In the genomic region with DNA sequence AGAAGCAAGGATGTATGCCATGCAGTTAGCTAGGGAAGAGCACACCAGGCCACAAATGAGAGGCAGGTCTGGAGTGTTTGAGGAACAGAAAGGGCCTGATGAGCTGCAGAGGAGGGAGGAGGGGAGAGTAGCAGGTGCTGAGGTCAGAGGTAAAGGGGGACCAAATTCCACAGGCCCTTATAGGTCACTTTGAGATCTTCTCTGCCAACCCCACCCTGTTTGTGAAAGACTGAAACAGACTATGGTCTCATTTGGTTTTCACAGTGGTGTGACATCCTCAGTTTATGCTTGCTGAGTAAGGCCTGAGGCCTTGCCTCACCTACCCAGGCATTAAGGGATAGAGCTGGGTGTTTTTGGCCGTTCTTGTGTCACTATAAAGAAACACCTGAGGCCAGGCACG, we compare ENCODE assay signal across 1 cellular context.
A peak's percentile ranks its signal among the peaks of the same experiment; 100 is the strongest.
TF ChIP-seq lines count a peak whose summit lies in the region.

No MANE protein-coding gene starts in this region.

TF ChIP-seq in GM12878, 131 proteins besides CTCF, POLR2A, EP300 and RAD21 (continued from another document):
- TF ChIP-seq, protein P1, sequence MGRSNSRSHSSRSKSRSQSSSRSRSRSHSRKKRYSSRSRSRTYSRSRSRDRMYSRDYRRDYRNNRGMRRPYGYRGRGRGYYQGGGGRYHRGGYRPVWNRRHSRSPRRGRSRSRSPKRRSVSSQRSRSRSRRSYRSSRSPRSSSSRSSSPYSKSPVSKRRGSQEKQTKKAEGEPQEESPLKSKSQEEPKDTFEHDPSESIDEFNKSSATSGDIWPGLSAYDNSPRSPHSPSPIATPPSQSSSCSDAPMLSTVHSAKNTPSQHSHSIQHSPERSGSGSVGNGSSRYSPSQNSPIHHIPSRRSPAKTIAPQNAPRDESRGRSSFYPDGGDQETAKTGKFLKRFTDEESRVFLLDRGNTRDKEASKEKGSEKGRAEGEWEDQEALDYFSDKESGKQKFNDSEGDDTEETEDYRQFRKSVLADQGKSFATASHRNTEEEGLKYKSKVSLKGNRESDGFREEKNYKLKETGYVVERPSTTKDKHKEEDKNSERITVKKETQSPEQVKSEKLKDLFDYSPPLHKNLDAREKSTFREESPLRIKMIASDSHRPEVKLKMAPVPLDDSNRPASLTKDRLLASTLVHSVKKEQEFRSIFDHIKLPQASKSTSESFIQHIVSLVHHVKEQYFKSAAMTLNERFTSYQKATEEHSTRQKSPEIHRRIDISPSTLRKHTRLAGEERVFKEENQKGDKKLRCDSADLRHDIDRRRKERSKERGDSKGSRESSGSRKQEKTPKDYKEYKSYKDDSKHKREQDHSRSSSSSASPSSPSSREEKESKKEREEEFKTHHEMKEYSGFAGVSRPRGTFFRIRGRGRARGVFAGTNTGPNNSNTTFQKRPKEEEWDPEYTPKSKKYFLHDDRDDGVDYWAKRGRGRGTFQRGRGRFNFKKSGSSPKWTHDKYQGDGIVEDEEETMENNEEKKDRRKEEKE (IDR thresholded peaks at IDR 0.05), result no peak
- TF ChIP-seq, protein P2, sequence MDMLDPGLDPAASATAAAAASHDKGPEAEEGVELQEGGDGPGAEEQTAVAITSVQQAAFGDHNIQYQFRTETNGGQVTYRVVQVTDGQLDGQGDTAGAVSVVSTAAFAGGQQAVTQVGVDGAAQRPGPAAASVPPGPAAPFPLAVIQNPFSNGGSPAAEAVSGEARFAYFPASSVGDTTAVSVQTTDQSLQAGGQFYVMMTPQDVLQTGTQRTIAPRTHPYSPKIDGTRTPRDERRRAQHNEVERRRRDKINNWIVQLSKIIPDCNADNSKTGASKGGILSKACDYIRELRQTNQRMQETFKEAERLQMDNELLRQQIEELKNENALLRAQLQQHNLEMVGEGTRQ (IDR thresholded peaks at IDR 0.05; ENCODE audit: borderline replicate concordance, low read depth, low read length), result no peak
- TF ChIP-seq, protein P3, sequence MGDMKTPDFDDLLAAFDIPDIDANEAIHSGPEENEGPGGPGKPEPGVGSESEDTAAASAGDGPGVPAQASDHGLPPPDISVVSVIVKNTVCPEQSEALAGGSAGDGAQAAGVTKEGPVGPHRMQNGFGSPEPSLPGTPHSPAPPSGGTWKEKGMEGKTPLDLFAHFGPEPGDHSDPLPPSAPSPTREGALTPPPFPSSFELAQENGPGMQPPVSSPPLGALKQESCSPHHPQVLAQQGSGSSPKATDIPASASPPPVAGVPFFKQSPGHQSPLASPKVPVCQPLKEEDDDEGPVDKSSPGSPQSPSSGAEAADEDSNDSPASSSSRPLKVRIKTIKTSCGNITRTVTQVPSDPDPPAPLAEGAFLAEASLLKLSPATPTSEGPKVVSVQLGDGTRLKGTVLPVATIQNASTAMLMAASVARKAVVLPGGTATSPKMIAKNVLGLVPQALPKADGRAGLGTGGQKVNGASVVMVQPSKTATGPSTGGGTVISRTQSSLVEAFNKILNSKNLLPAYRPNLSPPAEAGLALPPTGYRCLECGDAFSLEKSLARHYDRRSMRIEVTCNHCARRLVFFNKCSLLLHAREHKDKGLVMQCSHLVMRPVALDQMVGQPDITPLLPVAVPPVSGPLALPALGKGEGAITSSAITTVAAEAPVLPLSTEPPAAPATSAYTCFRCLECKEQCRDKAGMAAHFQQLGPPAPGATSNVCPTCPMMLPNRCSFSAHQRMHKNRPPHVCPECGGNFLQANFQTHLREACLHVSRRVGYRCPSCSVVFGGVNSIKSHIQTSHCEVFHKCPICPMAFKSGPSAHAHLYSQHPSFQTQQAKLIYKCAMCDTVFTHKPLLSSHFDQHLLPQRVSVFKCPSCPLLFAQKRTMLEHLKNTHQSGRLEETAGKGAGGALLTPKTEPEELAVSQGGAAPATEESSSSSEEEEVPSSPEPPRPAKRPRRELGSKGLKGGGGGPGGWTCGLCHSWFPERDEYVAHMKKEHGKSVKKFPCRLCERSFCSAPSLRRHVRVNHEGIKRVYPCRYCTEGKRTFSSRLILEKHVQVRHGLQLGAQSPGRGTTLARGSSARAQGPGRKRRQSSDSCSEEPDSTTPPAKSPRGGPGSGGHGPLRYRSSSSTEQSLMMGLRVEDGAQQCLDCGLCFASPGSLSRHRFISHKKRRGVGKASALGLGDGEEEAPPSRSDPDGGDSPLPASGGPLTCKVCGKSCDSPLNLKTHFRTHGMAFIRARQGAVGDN (IDR thresholded peaks at IDR 0.05), result peak; percentile 51; the same call in 1 of the 2 replicates
- TF ChIP-seq, protein P4, sequence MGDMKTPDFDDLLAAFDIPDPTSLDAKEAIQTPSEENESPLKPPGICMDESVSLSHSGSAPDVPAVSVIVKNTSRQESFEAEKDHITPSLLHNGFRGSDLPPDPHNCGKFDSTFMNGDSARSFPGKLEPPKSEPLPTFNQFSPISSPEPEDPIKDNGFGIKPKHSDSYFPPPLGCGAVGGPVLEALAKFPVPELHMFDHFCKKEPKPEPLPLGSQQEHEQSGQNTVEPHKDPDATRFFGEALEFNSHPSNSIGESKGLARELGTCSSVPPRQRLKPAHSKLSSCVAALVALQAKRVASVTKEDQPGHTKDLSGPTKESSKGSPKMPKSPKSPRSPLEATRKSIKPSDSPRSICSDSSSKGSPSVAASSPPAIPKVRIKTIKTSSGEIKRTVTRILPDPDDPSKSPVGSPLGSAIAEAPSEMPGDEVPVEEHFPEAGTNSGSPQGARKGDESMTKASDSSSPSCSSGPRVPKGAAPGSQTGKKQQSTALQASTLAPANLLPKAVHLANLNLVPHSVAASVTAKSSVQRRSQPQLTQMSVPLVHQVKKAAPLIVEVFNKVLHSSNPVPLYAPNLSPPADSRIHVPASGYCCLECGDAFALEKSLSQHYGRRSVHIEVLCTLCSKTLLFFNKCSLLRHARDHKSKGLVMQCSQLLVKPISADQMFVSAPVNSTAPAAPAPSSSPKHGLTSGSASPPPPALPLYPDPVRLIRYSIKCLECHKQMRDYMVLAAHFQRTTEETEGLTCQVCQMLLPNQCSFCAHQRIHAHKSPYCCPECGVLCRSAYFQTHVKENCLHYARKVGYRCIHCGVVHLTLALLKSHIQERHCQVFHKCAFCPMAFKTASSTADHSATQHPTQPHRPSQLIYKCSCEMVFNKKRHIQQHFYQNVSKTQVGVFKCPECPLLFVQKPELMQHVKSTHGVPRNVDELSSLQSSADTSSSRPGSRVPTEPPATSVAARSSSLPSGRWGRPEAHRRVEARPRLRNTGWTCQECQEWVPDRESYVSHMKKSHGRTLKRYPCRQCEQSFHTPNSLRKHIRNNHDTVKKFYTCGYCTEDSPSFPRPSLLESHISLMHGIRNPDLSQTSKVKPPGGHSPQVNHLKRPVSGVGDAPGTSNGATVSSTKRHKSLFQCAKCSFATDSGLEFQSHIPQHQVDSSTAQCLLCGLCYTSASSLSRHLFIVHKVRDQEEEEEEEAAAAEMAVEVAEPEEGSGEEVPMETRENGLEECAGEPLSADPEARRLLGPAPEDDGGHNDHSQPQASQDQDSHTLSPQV (IDR thresholded peaks at IDR 0.05), result no peak
- TF ChIP-seq NR2F1 (conservative IDR thresholded peaks at IDR 0.05), result 0 out of 2 replicates have a peak, but pooled peaks have one; percentile 23
TF ChIP-seq in GM12878: peak in this region for 3.
